Comparison of ENCODE assay signal across 19 cellular contexts in genomic region chr5:157610990-157611389, GRCh38. TPM values are rescaled to one million over a fixed set of nuclear protein-coding genes. Genes with fewer than 3 reads are reported as not detected.
DNase-seq lines count a peak whose midpoint lies in the region; ATAC-seq and TF ChIP-seq lines count a peak whose summit lies in the region.
"Had no signal": no experiment of that assay in that cellular context is flagged by ENCODE, and none has a peak within 500 bp of the region (broad histone marks: within the 10 kb centered on the region; RNA-seq: fewer than 3 reads in every experiment).

No MANE protein-coding gene starts in this region.

- H3K4me3 Mint-ChIP-seq in stimulated activated naive CD8-positive, alpha-beta T cell treated with anti-CD3 and anti-CD28 coated beads, Interleukin-15, Interleukin-2, amounts not matched to agents 100 ng/mL and 50 ng/mL, for 24 hours: no peak overlapping the region
- H3K4me3 Mint-ChIP-seq in stimulated activated naive CD8-positive, alpha-beta T cell treated with anti-CD3 and anti-CD28 coated beads, Interleukin-15, amount 100 ng/mL, for 72 hours: peak overlapping the region in 1 of 2 donors; percentile 2
- H3K4me3 Mint-ChIP-seq in stimulated activated naive B cell treated with anti-CD40 and anti-IgM and Interleukin-4, amounts not matched to agents 10 μg/mL and 1 μg/mL and 100 μg/mL, for 72 hours: no peak overlapping the region

- ATAC-seq in stimulated activated naive CD8-positive, alpha-beta T cell treated with anti-CD3 and anti-CD28 coated beads, Interleukin-15, amount 100 ng/mL, for 72 hours: no peak
- no peak for ATAC-seq in stimulated activated naive B cell treated with anti-CD40 and anti-IgM and Interleukin-4, amounts not matched to agents 10 μg/mL and 1 μg/mL and 100 μg/mL, for 72 hours (replicated peaks)
- ATAC-seq: HCT116 had no signal

- TF ChIP-seq CTCF in MM.1S (IDR thresholded peaks at IDR 0.05; ENCODE audit: low read length) (no peak), mammary epithelial cell (conservative IDR thresholded peaks at IDR 0.05 in 1 of 2, IDR thresholded peaks at IDR 0.05 in 1 of 2; ENCODE audit: extremely low read depth in 1 of 2, insufficient read depth in 1 of 2, low read depth in 1 of 2, low read length in 2 of 2) (no peak), GM20000 (IDR thresholded peaks at IDR 0.05; ENCODE audit: extremely low read depth, missing control alignments) (no peak)

- H3K27me3 Mint-ChIP-seq in stimulated activated naive CD8-positive, alpha-beta T cell treated with anti-CD3 and anti-CD28 coated beads, Interleukin-15, Interleukin-2, amounts not matched to agents 100 ng/mL and 50 ng/mL, for 24 hours: peaks cover 3% of the 10 kb centered on the region
- peaks cover 25% of the 10 kb centered on the region for H3K27me3 Mint-ChIP-seq in stimulated activated naive CD8-positive, alpha-beta T cell treated with anti-CD3 and anti-CD28 coated beads, Interleukin-15, amount 100 ng/mL, for 72 hours
- H3K27me3 Mint-ChIP-seq in stimulated activated naive B cell treated with anti-CD40 and anti-IgM and Interleukin-4, amounts not matched to agents 10 μg/mL and 1 μg/mL and 100 μg/mL, for 72 hours: no peaks in the 10 kb centered on the region

- in situ Hi-C loops in mammary epithelial cell (cut with MboI; ENCODE audit: low sequenced_read_pairs in 2 of 2): no loop called here

- DNase-seq in stimulated activated naive CD8-positive, alpha-beta T cell treated with anti-CD3 and anti-CD28 coated beads, Interleukin-15, amount 100 ng/mL, for 72 hours: no peak
- no peak for DNase-seq in MM.1S
- DNase-seq in mammary epithelial cell: no peak
- DNase-seq in stimulated activated naive B cell treated with anti-CD40 and anti-IgM and Interleukin-4, amounts not matched to agents 10 μg/mL and 1 μg/mL and 100 μg/mL, for 72 hours: no peak
- DNase-seq in activated gamma-delta T cell (lab: John Stamatoyannopoulos, UW): no peak
- DNase-seq in GM20000 (ENCODE audit: low spot score): no peak
- DNase-seq in foreskin melanocyte: no peak
- DNase-seq: activated CD4-positive, CD25-positive, alpha-beta regulatory T cell; effector CD4-positive, alpha-beta T cell; kidney glomerular epithelial cell; midbrain; NCI-H1048; NCI-H2107; NCI-H526 treated with DMSO at 0.1 percent for 48 hours; occipital lobe had no signal

- H2AFZ ChIP-seq in MM.1S (ENCODE audit: low read length) (no peak overlapping the region), mammary epithelial cell (ENCODE audit: low read depth, low read length) (no peak overlapping the region)
- H2AFZ ChIP-seq: hepatocyte had no signal

- H3K4me3 ChIP-seq in MM.1S (ENCODE audit: low read length) (no peak overlapping the region), mammary epithelial cell (replicated peaks in 1 of 3; ENCODE audit: insufficient read depth in 1 of 3, low read depth in 2 of 3, low read length in 3 of 3) (no peak overlapping the region)
- H3K4me3 ChIP-seq: hepatocyte, thoracic aorta had no signal

- CTCF ChIA-PET in mammary epithelial cell (lab: Charles Lee; ENCODE audit: low non-redundant PET): no interaction called here

- H3K9me3 Mint-ChIP-seq in stimulated activated naive CD8-positive, alpha-beta T cell treated with anti-CD3 and anti-CD28 coated beads, Interleukin-15, Interleukin-2, amounts not matched to agents 100 ng/mL and 50 ng/mL, for 24 hours: no peaks in the 10 kb centered on the region
- H3K9me3 Mint-ChIP-seq in stimulated activated naive CD8-positive, alpha-beta T cell treated with anti-CD3 and anti-CD28 coated beads, Interleukin-15, amount 100 ng/mL, for 72 hours: peaks cover 0 to 7% of the 10 kb centered on the region in 2 donors
- H3K9me3 Mint-ChIP-seq in stimulated activated naive B cell treated with anti-CD40 and anti-IgM and Interleukin-4, amounts not matched to agents 10 μg/mL and 1 μg/mL and 100 μg/mL, for 72 hours: no peaks in the 10 kb centered on the region

- H3K36me3 Mint-ChIP-seq in stimulated activated naive CD8-positive, alpha-beta T cell treated with anti-CD3 and anti-CD28 coated beads, Interleukin-15, Interleukin-2, amounts not matched to agents 100 ng/mL and 50 ng/mL, for 24 hours (ENCODE audit: low read depth): peaks cover 4% of the 10 kb centered on the region
- H3K36me3 Mint-ChIP-seq in stimulated activated naive B cell treated with anti-CD40 and anti-IgM and Interleukin-4, amounts not matched to agents 10 μg/mL and 1 μg/mL and 100 μg/mL, for 72 hours: no peaks in the 10 kb centered on the region

- H3K9ac ChIP-seq in MM.1S (ENCODE audit: low read length) (no peak overlapping the region), mammary epithelial cell (ENCODE audit: insufficient read depth, low read length) (no peak overlapping the region)

- no peaks in the 10 kb centered on the region for H3K27me3 ChIP-seq in MM.1S (replicated peaks; ENCODE audit: insufficient read depth, low read length)
- H3K27me3 ChIP-seq in mammary epithelial cell (ENCODE audit: insufficient read depth, low read length): no peaks in the 10 kb centered on the region
- H3K27me3 ChIP-seq: hepatocyte had no signal

- H3K4me1 ChIP-seq in MM.1S (ENCODE audit: low read length) (peaks cover 23% of the 10 kb centered on the region), mammary epithelial cell (ENCODE audit: insufficient read depth, low read length) (peaks cover 53% of the 10 kb centered on the region)

- H4K20me1 ChIP-seq in MM.1S (ENCODE audit: insufficient read depth, low read length): no peaks in the 10 kb centered on the region
- H4K20me1 ChIP-seq in mammary epithelial cell (ENCODE audit: insufficient read depth, low read length): no peaks in the 10 kb centered on the region

- WGBS in mammary epithelial cell (ENCODE audit: low coverage, missing lambda C conversion rate): 86% methylated on average over 5 of the region's 5 CpGs

- BruUV-seq in mammary epithelial cell (replicated peaks; lab: Mats Ljungman, UMichigan): no TSS peak

- peaks cover 63% of the 10 kb centered on the region for H3K4me1 Mint-ChIP-seq in stimulated activated naive CD8-positive, alpha-beta T cell treated with anti-CD3 and anti-CD28 coated beads, Interleukin-15, Interleukin-2, amounts not matched to agents 100 ng/mL and 50 ng/mL, for 24 hours (ENCODE audit: low read depth)
- peaks cover 44% of the 10 kb centered on the region for H3K4me1 Mint-ChIP-seq in stimulated activated naive CD8-positive, alpha-beta T cell treated with anti-CD3 and anti-CD28 coated beads, Interleukin-15, amount 100 ng/mL, for 72 hours
- H3K4me1 Mint-ChIP-seq in stimulated activated naive B cell treated with anti-CD40 and anti-IgM and Interleukin-4, amounts not matched to agents 10 μg/mL and 1 μg/mL and 100 μg/mL, for 72 hours: peaks cover 41 to 67% of the 10 kb centered on the region in 2 donors

- H3K27ac Mint-ChIP-seq in stimulated activated naive CD8-positive, alpha-beta T cell treated with anti-CD3 and anti-CD28 coated beads, Interleukin-15, Interleukin-2, amounts not matched to agents 100 ng/mL and 50 ng/mL, for 24 hours: peak overlapping the region; percentile 78
- peak overlapping the region in 1 of 2 donors; percentile 50 for H3K27ac Mint-ChIP-seq in stimulated activated naive CD8-positive, alpha-beta T cell treated with anti-CD3 and anti-CD28 coated beads, Interleukin-15, amount 100 ng/mL, for 72 hours
- peak overlapping the region; percentile 25 for H3K27ac Mint-ChIP-seq in stimulated activated naive B cell treated with anti-CD40 and anti-IgM and Interleukin-4, amounts not matched to agents 10 μg/mL and 1 μg/mL and 100 μg/mL, for 72 hours

- peak overlapping the region; percentile 15; the same call in 1 of the 2 replicates for H3K27ac ChIP-seq in MM.1S (ENCODE audit: low read length)
- peak overlapping the region; percentile 3 for H3K27ac ChIP-seq in mammary epithelial cell (ENCODE audit: insufficient read depth, low read depth, low read length)
- H3K27ac ChIP-seq: hepatocyte, thoracic aorta had no signal

- dilution Hi-C loops in mammary epithelial cell (cut with HindIII; ENCODE audit: low sequenced_read_pairs): no loop called here

- intact Hi-C loops in mammary epithelial cell (cut with micrococcal nuclease): no loop called here

- H3K9me2 ChIP-seq in MM.1S (replicated peaks; ENCODE audit: insufficient read depth, low read length): no peaks in the 10 kb centered on the region

- H3K4me2 ChIP-seq in MM.1S (ENCODE audit: low read depth, low read length): peak overlapping the region; percentile 15; the same call in 1 of the 2 replicates
- no peak overlapping the region for H3K4me2 ChIP-seq in mammary epithelial cell (ENCODE audit: insufficient read depth, low read depth, low read length)
- H3K4me2 ChIP-seq: hepatocyte had no signal

- H3K79me2 ChIP-seq in MM.1S (ENCODE audit: low read length) (no peaks in the 10 kb centered on the region), mammary epithelial cell (ENCODE audit: insufficient read depth, low read length) (no peaks in the 10 kb centered on the region)
- H3K79me2 ChIP-seq: hepatocyte had no signal

- H3K9me3 ChIP-seq in MM.1S (replicated peaks; ENCODE audit: insufficient read depth, low read length) (no peaks in the 10 kb centered on the region), mammary epithelial cell (replicated peaks; ENCODE audit: insufficient read depth, low read length) (no peaks in the 10 kb centered on the region)
- H3K9me3 ChIP-seq: thoracic aorta had no signal

- peaks cover 21% of the 10 kb centered on the region for H3F3A ChIP-seq in MM.1S (ENCODE audit: insufficient read depth, low read length)

- no peaks in the 10 kb centered on the region for H3K36me3 ChIP-seq in MM.1S (replicated peaks; ENCODE audit: insufficient read depth, low read length)
- H3K36me3 ChIP-seq in mammary epithelial cell (ENCODE audit: insufficient read depth, low read length): no peaks in the 10 kb centered on the region
- H3K36me3 ChIP-seq: thoracic aorta had no signal

RNA-seq across cellular contexts. Expression of gene ADAM19, which starts 35.4 kb away (rescaled TPM):
- total RNA-seq in mammary epithelial cell: 1 to 10 TPM; 1.0 to 4.5 TPM
- polyA plus RNA-seq in mammary epithelial cell: 32.3 TPM
- 96.8 TPM for polyA minus RNA-seq in mammary epithelial cell

RNA-seq across cellular contexts. Expression of gene SOX30, which starts 41.2 kb away (rescaled TPM):
- not detected for total RNA-seq in mammary epithelial cell
- 0.02 TPM for polyA plus RNA-seq in mammary epithelial cell
- polyA minus RNA-seq in mammary epithelial cell: not detected
- total RNA-seq: hepatocyte, occipital lobe, thoracic aorta had no signal
- polyA plus RNA-seq: hepatocyte had no signal
